ENCODE assay signal across 23 cellular contexts in the genomic region with DNA sequence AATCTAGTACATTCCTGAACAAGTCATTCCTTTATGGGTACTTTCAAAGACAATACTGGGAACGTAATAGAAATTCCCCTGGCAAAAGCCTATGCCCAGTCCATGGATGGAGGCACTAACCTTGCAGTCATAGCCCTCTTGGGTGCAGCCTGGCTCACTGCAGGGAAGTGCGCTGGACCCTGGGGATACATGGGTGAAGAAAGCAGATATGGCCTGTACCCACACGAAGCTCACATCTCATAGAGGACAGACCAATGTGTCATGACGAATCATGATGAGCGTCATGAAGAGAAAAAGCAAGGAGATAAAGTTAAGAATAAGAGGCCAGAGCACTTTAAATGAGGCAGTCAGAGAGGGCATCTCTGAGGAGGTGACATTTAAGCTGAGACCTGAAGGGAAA. TPM values are rescaled to one million over a fixed set of nuclear protein-coding genes. Genes with fewer than 3 reads are reported as not detected.
A peak's percentile ranks its signal among the peaks of the same experiment; 100 is the strongest.
DNase-seq lines count a peak whose midpoint lies in the region; ATAC-seq, FAIRE-seq and TF ChIP-seq lines count a peak whose summit lies in the region.
"Had no signal": no experiment of that assay in that cellular context is flagged by ENCODE, and none has a peak within 500 bp of the region (broad histone marks: within the 10 kb centered on the region; RNA-seq: fewer than 3 reads in every experiment).

No MANE protein-coding gene starts in this region.

- no peaks in the 10 kb centered on the region for H3K36me3 Mint-ChIP-seq in stimulated activated naive CD8-positive, alpha-beta T cell treated with anti-CD3 and anti-CD28 coated beads, Interleukin-15, Interleukin-2, amounts not matched to agents 100 ng/mL and 50 ng/mL, for 24 hours (ENCODE audit: low read depth)
- H3K36me3 Mint-ChIP-seq: CD8-positive, alpha-beta T cell had no signal

- H3K9me3 ChIP-seq in vagina = no peaks in the 10 kb centered on the region
- H3K9me3 ChIP-seq: BLaER1 treated with 17β-estradiol and CSF1 and Interleukin-3, amounts not matched to agents 10 nM and 100 nM had no signal

- H3K4me3 ChIP-seq in bronchial epithelial cell (ENCODE audit: low read depth, low read length) = no peak overlapping the region
- no peak overlapping the region for H3K4me3 ChIP-seq in vagina
- H3K4me3 ChIP-seq: BLaER1 treated with 17β-estradiol and CSF1 and Interleukin-3, amounts not matched to agents 10 nM and 100 nM had no signal

- ATAC-seq in stimulated activated naive CD8-positive, alpha-beta T cell treated with anti-CD3 and anti-CD28 coated beads, Interleukin-15, Interleukin-2, amounts not matched to agents 100 U/mL and 50 U/mL, for 24 hours = no peak
- ATAC-seq in Right ventricle myocardium superior (ENCODE audit: poor library complexity) (no peak), HG02763 (IDR thresholded peaks at IDR 0.05; ENCODE audit: unreplicated experiment) (no peak)
- ATAC-seq: CD8-positive, alpha-beta T cell had no signal

- H3K4me3 Mint-ChIP-seq in stimulated activated naive CD8-positive, alpha-beta T cell treated with anti-CD3 and anti-CD28 coated beads, Interleukin-15, Interleukin-2, amounts not matched to agents 100 ng/mL and 50 ng/mL, for 24 hours = no peak overlapping the region
- H3K4me3 Mint-ChIP-seq: B cell; CD8-positive, alpha-beta T cell; H9 had no signal

- no peak for DNase-seq in stimulated activated naive CD8-positive, alpha-beta T cell treated with anti-CD3 and anti-CD28 coated beads, Interleukin-15, Interleukin-2, amounts not matched to agents 100 U/mL and 50 U/mL, for 24 hours
- peak; percentile 49 for DNase-seq in bronchial epithelial cell (ENCODE audit: low read depth)
- DNase-seq in islet precursor cell = peak; percentile 22
- peak; percentile 28 to 42 for DNase-seq in vagina (ENCODE audit: extremely low spot score in 2 of 2)
- no peak for DNase-seq in Right ventricle myocardium superior
- DNase-seq in stimulated activated CD4-positive, alpha-beta T cell treated with anti-CD3 and anti-CD28 coated beads, Interleukin-4, amount 100 ng/mL, for 4 hours = no peak
- DNase-seq: 8988T; Calu3; CD8-positive, alpha-beta T cell; DND-41; EL; H9 had no signal

- H3K36me3 ChIP-seq in bronchial epithelial cell (ENCODE audit: control insufficient read depth, insufficient read depth, low read length) (no peaks in the 10 kb centered on the region), vagina (no peaks in the 10 kb centered on the region)
- H3K36me3 ChIP-seq: BLaER1 treated with 17β-estradiol and CSF1 and Interleukin-3, amounts not matched to agents 10 nM and 100 nM had no signal

- H3K9me3 Mint-ChIP-seq in stimulated activated naive CD8-positive, alpha-beta T cell treated with anti-CD3 and anti-CD28 coated beads, Interleukin-15, Interleukin-2, amounts not matched to agents 100 ng/mL and 50 ng/mL, for 24 hours = no peaks in the 10 kb centered on the region
- H3K9me3 Mint-ChIP-seq: CD8-positive, alpha-beta T cell; H9 had no signal

- TF ChIP-seq POLR2A in vagina (IDR thresholded peaks at IDR 0.05) = no peak

- H3K27me3 ChIP-seq in bronchial epithelial cell (ENCODE audit: control insufficient read depth, insufficient read depth, low read length) (peaks cover 2% of the 10 kb centered on the region), vagina (no peaks in the 10 kb centered on the region)
- H3K27me3 ChIP-seq: BLaER1 treated with 17β-estradiol and CSF1 and Interleukin-3, amounts not matched to agents 10 nM and 100 nM had no signal

- peak overlapping the region; percentile 1 for H3K27ac Mint-ChIP-seq in stimulated activated naive CD8-positive, alpha-beta T cell treated with anti-CD3 and anti-CD28 coated beads, Interleukin-15, Interleukin-2, amounts not matched to agents 100 ng/mL and 50 ng/mL, for 24 hours
- H3K27ac Mint-ChIP-seq: B cell; CD8-positive, alpha-beta T cell; H9 had no signal

- intact Hi-C loops in vagina (cut with DNase I) = no loop called here
- intact Hi-C loops in Right ventricle myocardium superior (cut with DNase I) = no loop called here

- H3K4me1 Mint-ChIP-seq in stimulated activated naive CD8-positive, alpha-beta T cell treated with anti-CD3 and anti-CD28 coated beads, Interleukin-15, Interleukin-2, amounts not matched to agents 100 ng/mL and 50 ng/mL, for 24 hours (ENCODE audit: low read depth) = no peaks in the 10 kb centered on the region
- H3K4me1 Mint-ChIP-seq: B cell had no signal

- H3K4me1 ChIP-seq in vagina = no peaks in the 10 kb centered on the region

- H3K27me3 Mint-ChIP-seq in stimulated activated naive CD8-positive, alpha-beta T cell treated with anti-CD3 and anti-CD28 coated beads, Interleukin-15, Interleukin-2, amounts not matched to agents 100 ng/mL and 50 ng/mL, for 24 hours = no peaks in the 10 kb centered on the region

- peak; percentile 88 for FAIRE-seq in bronchial epithelial cell (lab: Jason Lieb, UNC)
- FAIRE-seq: G401.6, GM12892, GM18507, H1 had no signal

- TF ChIP-seq CTCF in bronchial epithelial cell (IDR thresholded peaks at IDR 0.05; ENCODE audit: insufficient read depth, low read length, severe bottlenecking) = no peak
- no peak for TF ChIP-seq CTCF in vagina (IDR thresholded peaks at IDR 0.05)

- H3K27ac ChIP-seq in vagina = no peak overlapping the region
- H3K27ac ChIP-seq: BLaER1 treated with 17β-estradiol and CSF1 and Interleukin-3, amounts not matched to agents 10 nM and 100 nM; HL-60 had no signal

RNA-seq across cellular contexts. Expression of a gene that starts 11.8 kb away (rescaled TPM):
- total RNA-seq in bronchial epithelial cell (not detected in 2 replicates), vagina (23.1 TPM), Right ventricle myocardium superior (not detected)
- total RNA-seq: A673; B cell; Calu3; CD8-positive, alpha-beta T cell; H1; H9; HT1080 had no signal

Comparison
In these comparisons a context has a peak if more than half of its experiments do, and no peak if none do; other contexts are left out.
1. DNase-seq: peak in bronchial epithelial cell (single experiment), islet precursor cell (single experiment) and vagina (2 of 2); none in stimulated activated naive CD8-positive, alpha-beta T cell treated with anti-CD3 and anti-CD28 coated beads, Interleukin-15, Interleukin-2, amounts not matched to agents 100 U/mL and 50 U/mL, for 24 hours (single experiment), Right ventricle myocardium superior (single experiment) and stimulated activated CD4-positive, alpha-beta T cell treated with anti-CD3 and anti-CD28 coated beads, Interleukin-4, amount 100 ng/mL, for 4 hours (0 of 2).
2. RNA of a gene that starts 11.8 kb away (total RNA-seq): 23.1 TPM in vagina (single experiment); not detected in bronchial epithelial cell and not detected in Right ventricle myocardium superior (single experiment); every median in the first group is over 10 times any median in the second.